Comparison of ENCODE assay signal across 7 cellular contexts in genomic region chr7:32860096-32860495, GRCh38.
"Had no signal": no experiment of that assay in that cellular context is flagged by ENCODE, and none has a peak within 500 bp of the region (broad histone marks: within the 10 kb centered on the region; RNA-seq: fewer than 3 reads in every experiment).

No MANE protein-coding gene starts in this region.

- H3K4me2 ChIP-seq: KMS-11 had no signal

- ATAC-seq: HepG2 had no signal

- H3K27ac ChIP-seq: HL-60, KMS-11 had no signal

- H3K9ac ChIP-seq: KMS-11 had no signal

- FAIRE-seq: HepG2, HTR-8/SVneo had no signal

- DNase-seq: IMR-90, KBM-7, KG1 had no signal
